Comparison of ENCODE assay signal across 18 cellular contexts in the genomic region with DNA sequence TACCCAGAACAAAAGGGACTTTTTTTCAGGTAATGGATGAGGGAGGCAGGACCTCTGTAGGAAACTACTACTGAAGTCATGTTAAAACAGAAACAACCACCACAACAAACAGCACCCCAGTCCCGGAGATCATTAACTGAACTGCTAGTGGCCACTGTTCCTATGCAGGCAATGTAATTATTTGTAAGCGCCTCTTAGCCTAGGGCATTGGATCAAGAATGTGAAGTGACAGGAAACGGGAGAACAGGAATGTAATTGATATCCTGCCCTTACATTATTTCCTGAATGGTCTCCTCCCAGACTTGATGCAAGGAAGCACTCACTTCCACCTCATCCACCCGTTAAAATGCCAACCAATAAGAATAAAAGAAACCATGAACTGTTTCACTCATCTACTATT. TPM values are rescaled to one million over a fixed set of nuclear protein-coding genes. Genes with fewer than 3 reads are reported as not detected.
DNase-seq lines count a peak whose midpoint lies in the region; ATAC-seq and TF ChIP-seq lines count a peak whose summit lies in the region.
"Had no signal": no experiment of that assay in that cellular context is flagged by ENCODE, and none has a peak within 500 bp of the region (broad histone marks: within the 10 kb centered on the region; RNA-seq: fewer than 3 reads in every experiment).

No MANE protein-coding gene starts in this region.

- H3K36me3 ChIP-seq in upper lobe of right lung, result no peaks in the 10 kb centered on the region

- ATAC-seq in upper lobe of right lung, result peak; percentile 34

- H3K9me3 ChIP-seq in upper lobe of right lung, result no peaks in the 10 kb centered on the region

- H3K4me3 ChIP-seq in upper lobe of right lung, result no peak overlapping the region

- no peaks in the 10 kb centered on the region for H3K9me3 Mint-ChIP-seq in glutamatergic neuron (ENCODE audit: unreplicated experiment)

- no peaks in the 10 kb centered on the region for H3K4me1 ChIP-seq in upper lobe of right lung

- H3K36me3 Mint-ChIP-seq in glutamatergic neuron (ENCODE audit: unreplicated experiment), result no peaks in the 10 kb centered on the region
- H3K36me3 Mint-ChIP-seq: CD4-positive, alpha-beta memory T cell had no signal

- H3K27me3 Mint-ChIP-seq in glutamatergic neuron (ENCODE audit: unreplicated experiment), result no peaks in the 10 kb centered on the region

- H3K4me1 Mint-ChIP-seq in glutamatergic neuron (ENCODE audit: low read depth, unreplicated experiment), result no peaks in the 10 kb centered on the region

- DNase-seq in NCI-H2029 treated with DMSO at 0.1 percent for 48 hours (lab: John Stamatoyannopoulos, UW) (peak; percentile 17), NCI-H2029 (lab: John Stamatoyannopoulos, UW) (no peak), NCI-H2081 (lab: John Stamatoyannopoulos, UW) (peak; percentile 27 to 63), SW480 (ENCODE audit: low spot score) (peak; percentile 5), upper lobe of right lung (no peak), RWPE1 (ENCODE audit: low spot score) (no peak), KBM-7 (no peak), glutamatergic neuron (no peak)
- DNase-seq: CD4-positive, alpha-beta memory T cell; KG1; NCI-H2171; NCI-H446 treated with DMSO at 0.1 percent for 48 hours; NK-92 treated with Interleukin-12 subunit alpha and Interleukin-12 subunit beta, amount 100 ng/mL, for 24 hours; SIG-M5 had no signal

- no peak overlapping the region for H3K27ac Mint-ChIP-seq in glutamatergic neuron (ENCODE audit: unreplicated experiment)
- H3K27ac Mint-ChIP-seq: CD4-positive, alpha-beta memory T cell had no signal

- no peaks in the 10 kb centered on the region for H3K27me3 ChIP-seq in upper lobe of right lung

- H3K27ac ChIP-seq in upper lobe of right lung (no peak overlapping the region), RWPE1 (no peak overlapping the region)
- H3K27ac ChIP-seq: 22Rv1 had no signal

- TF ChIP-seq CTCF in upper lobe of right lung (IDR thresholded peaks at IDR 0.05), result no peak
- no peak for TF ChIP-seq CTCF in RWPE1 (conservative IDR thresholded peaks at IDR 0.05; ENCODE audit: low read depth)
- TF ChIP-seq CTCF in glutamatergic neuron (IDR thresholded peaks at IDR 0.05; ENCODE audit: partially characterized antibody, unreplicated experiment), result no peak

- H3K4me3 Mint-ChIP-seq in glutamatergic neuron (ENCODE audit: unreplicated experiment), result no peak overlapping the region
- H3K4me3 Mint-ChIP-seq: CD4-positive, alpha-beta memory T cell had no signal

- in situ Hi-C loops in KBM-7 (cut with MboI; ENCODE audit: low pct_unique_long_range_greater_than_20kb, low sequenced_read_pairs), result no loop called here

- POLR2A ChIA-PET in RWPE1 (lab: Yijun Ruan, JAX; ENCODE audit: low non-redundant PET), result no interaction called here

- intact Hi-C loops in upper lobe of right lung (cut with DNase I), result no loop called here

- CTCF ChIA-PET in RWPE1 (lab: Yijun Ruan, JAX), result no interaction called here

RNA-seq across cellular contexts. Expression of a gene that starts 16.7 kb away (rescaled TPM):
- total RNA-seq in upper lobe of right lung (not detected), glutamatergic neuron (ENCODE audit: unreplicated experiment) (not detected)
- total RNA-seq: CD4-positive, alpha-beta memory T cell; H4; M059J; OCI-LY7 had no signal

Comparison
In these comparisons a context has a peak if more than half of its experiments do, and no peak if none do; other contexts are left out.
1. DNase-seq: peak in NCI-H2029 treated with DMSO at 0.1 percent for 48 hours (single experiment), NCI-H2081 (2 of 2) and SW480 (single experiment); none in NCI-H2029 (single experiment), upper lobe of right lung (single experiment), RWPE1 (single experiment), KBM-7 (single experiment) and glutamatergic neuron (single experiment).